14 cellular contexts compared by ENCODE assay signal in the genomic region with DNA sequence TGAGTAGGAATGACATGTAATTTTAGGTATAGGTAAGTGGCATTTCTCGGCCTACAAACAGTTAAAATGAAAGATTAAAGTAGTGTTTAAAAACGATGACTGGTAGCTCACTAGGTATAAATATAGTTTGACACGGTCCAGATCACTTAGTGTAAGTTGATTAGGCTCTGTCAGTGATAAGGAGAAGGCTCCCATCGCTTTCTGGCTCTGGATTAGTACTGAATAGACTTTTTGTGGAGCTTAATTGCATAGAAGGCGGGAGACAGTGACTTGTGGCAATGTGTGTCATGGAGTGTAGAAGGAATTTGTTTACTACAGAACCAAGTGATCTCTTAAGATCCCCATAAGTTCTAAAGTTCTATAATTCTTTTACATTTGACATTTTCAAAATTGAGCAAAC. TPM values are rescaled to one million over a fixed set of nuclear protein-coding genes. Genes with fewer than 3 reads are reported as not detected.
A peak's percentile ranks its signal among the peaks of the same experiment; 100 is the strongest.
DNase-seq lines count a peak whose midpoint lies in the region; ATAC-seq and TF ChIP-seq lines count a peak whose summit lies in the region.
"Had no signal": no experiment of that assay in that cellular context is flagged by ENCODE, and none has a peak within 500 bp of the region (broad histone marks: within the 10 kb centered on the region; RNA-seq: fewer than 3 reads in every experiment).

No MANE protein-coding gene starts in this region.

- H3K18ac ChIP-seq in H9 (ENCODE audit: insufficient read length, low read depth, low read length) = no peak overlapping the region

- H4K20me1 ChIP-seq in H9 (ENCODE audit: control insufficient read depth, insufficient read depth, insufficient read length) = no peaks in the 10 kb centered on the region

- ATAC-seq in stimulated activated effector memory CD8-positive, alpha-beta T cell treated with anti-CD3 and anti-CD28 coated beads, Interleukin-12 subunit alpha, Interleukin-12 subunit beta, amount 100 ng/mL, for 72 hours = no peak
- ATAC-seq in GM18873 (IDR thresholded peaks at IDR 0.05; ENCODE audit: low FRiP score, unreplicated experiment) = no peak

- H3K4me3 ChIP-seq in esophagus squamous epithelium = no peak overlapping the region
- no peak overlapping the region for H3K4me3 ChIP-seq in mucosa of stomach (ENCODE audit: low read length)
- H3K4me3 ChIP-seq: ovary, SK-N-MC had no signal

- peaks cover 7% of the 10 kb centered on the region; the same call in 1 of the 2 replicates for H3K79me2 ChIP-seq in H9 (ENCODE audit: insufficient read depth, low read length)

- peak overlapping the region in 3 of 4 donors; percentile 63 to 95 (median 75) for H3K27ac ChIP-seq in esophagus squamous epithelium
- H3K27ac ChIP-seq in temporal lobe (ENCODE audit: low read depth, low read length) = peak overlapping the region; percentile 60
- no peak overlapping the region for H3K27ac ChIP-seq in H9 (ENCODE audit: insufficient read length, low read depth, low read length)
- H3K27ac ChIP-seq: ovary, SK-N-MC had no signal

- intact Hi-C loops in esophagus squamous epithelium (cut with DNase I) = no loop called here

- no peak overlapping the region for H2AK5ac ChIP-seq in H9 (ENCODE audit: insufficient read length, low read length)

- H2BK15ac ChIP-seq in H9 (ENCODE audit: low read depth, low read length) = no peak overlapping the region

- H3K4me2 ChIP-seq in H9 (ENCODE audit: insufficient read depth, insufficient read length, low read length) = no peak overlapping the region

- H3K36me3 ChIP-seq in esophagus squamous epithelium (peaks cover 0 to 39% (median 0%) of the 10 kb centered on the region in 3 donors), mucosa of stomach (ENCODE audit: control insufficient read depth, insufficient read depth, low read length) (no peaks in the 10 kb centered on the region)
- H3K36me3 ChIP-seq: ovary had no signal

- 55 to 65% methylated on average over 5 of the region's 5 CpGs for WGBS in esophagus squamous epithelium, 2 donors
- WGBS in H9 (ENCODE audit: extremely low coverage, insufficient read length, low lambda C conversion rate) = no CpG with 5 or more reads among the region's 5 CpGs

- H3K4ac ChIP-seq in H9 (ENCODE audit: low read depth, low read length) = no peak overlapping the region

- TF ChIP-seq POLR2A in esophagus squamous epithelium (IDR thresholded peaks at IDR 0.05) = no peak

- H3K36me3 Mint-ChIP-seq in activated T-cell treated with anti-CD3 and anti-CD28 coated beads, Interleukin-2, amount 50 U/mL, for 24 hours (ENCODE audit: low read depth) = peaks cover 46% of the 10 kb centered on the region
- peaks cover 17 to 22% (median 21%) of the 10 kb centered on the region in 3 experiments for H3K36me3 Mint-ChIP-seq in H9 (ENCODE audit: insufficient read depth in 1 of 3, low read depth in 3 of 3)
- peaks cover 7% of the 10 kb centered on the region for H3K36me3 Mint-ChIP-seq in stimulated activated effector memory CD8-positive, alpha-beta T cell treated with anti-CD3 and anti-CD28 coated beads, Interleukin-12 subunit alpha, Interleukin-12 subunit beta, amount 100 ng/mL, for 72 hours

- H3K27me3 ChIP-seq in esophagus squamous epithelium = no peaks in the 10 kb centered on the region
- H3K27me3 ChIP-seq in mucosa of stomach (ENCODE audit: control insufficient read depth, insufficient read depth, low read length) = no peaks in the 10 kb centered on the region
- no peaks in the 10 kb centered on the region for H3K27me3 ChIP-seq in H9 (ENCODE audit: insufficient read depth, low read length)
- H3K27me3 ChIP-seq: ovary had no signal

- no peak for DNase-seq in activated T-cell treated with anti-CD3 and anti-CD28 coated beads, Interleukin-2, amount 50 U/mL, for 24 hours
- DNase-seq in activated T-cell treated with anti-CD3 and anti-CD28 coated beads, Interleukin-2, amount 50 U/mL, for 1 hour = no peak
- DNase-seq in esophagus squamous epithelium (lab: John Stamatoyannopoulos, UW) (no peak), H9 (no peak)
- DNase-seq in stimulated activated effector memory CD8-positive, alpha-beta T cell treated with anti-CD3 and anti-CD28 coated beads, Interleukin-12 subunit alpha, Interleukin-12 subunit beta, amount 100 ng/mL, for 72 hours (ENCODE audit: low spot score in 2 of 2) = no peak
- DNase-seq: activated CD4-positive, alpha-beta memory T cell treated with anti-CD3 and anti-CD28 coated beads for 36 hours; activated effector memory CD4-positive, alpha-beta T cell treated with anti-CD3 and anti-CD28 coated beads, Interleukin-2, amount 50 U/mL, for 16 hours; NCI-H1417 treated with DMSO at 0.1 percent for 48 hours; ovary; stimulated activated CD4-positive, alpha-beta T cell treated with anti-CD3 and anti-CD28 coated beads, Interleukin-12 subunit alpha, Interleukin-12 subunit beta, amount 100 ng/mL, for 4 hours had no signal

- no peak overlapping the region for H3K14ac ChIP-seq in H9 (ENCODE audit: insufficient read depth, low read length)

- no peak overlapping the region for H3K23ac ChIP-seq in H9 (ENCODE audit: insufficient read length, low read depth, low read length)

- no peak overlapping the region for H2AFZ ChIP-seq in H9 (ENCODE audit: low read length)

- H3K27me3 Mint-ChIP-seq in activated T-cell treated with anti-CD3 and anti-CD28 coated beads, Interleukin-2, amount 50 U/mL, for 24 hours = no peaks in the 10 kb centered on the region
- no peaks in the 10 kb centered on the region for H3K27me3 Mint-ChIP-seq in H9 (ENCODE audit: low read depth)
- H3K27me3 Mint-ChIP-seq: activated CD4-positive, alpha-beta memory T cell treated with anti-CD3 and anti-CD28 coated beads for 36 hours had no signal

- no peak overlapping the region for H2BK5ac ChIP-seq in H9 (ENCODE audit: insufficient read length, low read length)

- H3K9me3 Mint-ChIP-seq in activated T-cell treated with anti-CD3 and anti-CD28 coated beads, Interleukin-2, amount 50 U/mL, for 24 hours = no peaks in the 10 kb centered on the region
- peaks cover 0 to 3% of the 10 kb centered on the region in 2 experiments; a peak in 2 of 5 replicates for H3K9me3 Mint-ChIP-seq in H9
- H3K9me3 Mint-ChIP-seq in stimulated activated effector memory CD8-positive, alpha-beta T cell treated with anti-CD3 and anti-CD28 coated beads, Interleukin-12 subunit alpha, Interleukin-12 subunit beta, amount 100 ng/mL, for 72 hours = no peaks in the 10 kb centered on the region
- H3K9me3 Mint-ChIP-seq: activated CD4-positive, alpha-beta memory T cell treated with anti-CD3 and anti-CD28 coated beads for 36 hours had no signal

- TF ChIP-seq CTCF in esophagus squamous epithelium (IDR thresholded peaks at IDR 0.05) = no peak
- TF ChIP-seq CTCF in H9 (conservative IDR thresholded peaks at IDR 0.05) = no peak

- no peak overlapping the region for H2BK120ac ChIP-seq in H9 (ENCODE audit: low read depth, low read length, poor library complexity, severe bottlenecking)

- H3K56ac ChIP-seq in H9 (ENCODE audit: insufficient read length, low read depth, low read length) = no peak overlapping the region

- H4K5ac ChIP-seq in H9 (ENCODE audit: insufficient read length, low read depth, low read length) = no peak overlapping the region

- H4K91ac ChIP-seq in H9 (ENCODE audit: insufficient read length, low read depth, low read length) = no peak overlapping the region

- H3K4me1 ChIP-seq in esophagus squamous epithelium (peaks cover 5 to 90% (median 42%) of the 10 kb centered on the region in 3 donors), mucosa of stomach (ENCODE audit: control insufficient read depth, insufficient read depth, low read length) (peaks cover 69% of the 10 kb centered on the region), H9 (ENCODE audit: insufficient read depth, low read length) (no peaks in the 10 kb centered on the region)

- no peak overlapping the region for H3K4me3 Mint-ChIP-seq in activated T-cell treated with anti-CD3 and anti-CD28 coated beads, Interleukin-2, amount 50 U/mL, for 24 hours
- H3K4me3 Mint-ChIP-seq in H9 = no peak overlapping the region
- no peak overlapping the region for H3K4me3 Mint-ChIP-seq in stimulated activated effector memory CD8-positive, alpha-beta T cell treated with anti-CD3 and anti-CD28 coated beads, Interleukin-12 subunit alpha, Interleukin-12 subunit beta, amount 100 ng/mL, for 72 hours
- H3K4me3 Mint-ChIP-seq: activated CD4-positive, alpha-beta memory T cell treated with anti-CD3 and anti-CD28 coated beads for 36 hours had no signal

- peaks cover 79% of the 10 kb centered on the region for H3K4me1 Mint-ChIP-seq in activated T-cell treated with anti-CD3 and anti-CD28 coated beads, Interleukin-2, amount 50 U/mL, for 24 hours (ENCODE audit: low read depth)
- H3K4me1 Mint-ChIP-seq in H9 = peaks cover 17 to 28% of the 10 kb centered on the region in 2 experiments
- peaks cover 20% of the 10 kb centered on the region for H3K4me1 Mint-ChIP-seq in stimulated activated effector memory CD8-positive, alpha-beta T cell treated with anti-CD3 and anti-CD28 coated beads, Interleukin-12 subunit alpha, Interleukin-12 subunit beta, amount 100 ng/mL, for 72 hours

- no peaks in the 10 kb centered on the region for H3K79me1 ChIP-seq in H9 (ENCODE audit: insufficient read depth, low read depth, low read length, poor library complexity, severe bottlenecking)

- no peak overlapping the region for H2BK20ac ChIP-seq in H9 (ENCODE audit: low read depth, low read length, poor library complexity, severe bottlenecking)

- no peaks in the 10 kb centered on the region for H3K23me2 ChIP-seq in H9 (ENCODE audit: insufficient read length, low read depth, low read length, poor library complexity, severe bottlenecking)

- H3K9ac ChIP-seq in mucosa of stomach (ENCODE audit: low read length) (peak overlapping the region; percentile 61), H9 (ENCODE audit: extremely low read depth, insufficient read length, low read length) (no peak overlapping the region)

- H3K9me3 ChIP-seq in esophagus squamous epithelium (no peaks in the 10 kb centered on the region), mucosa of stomach (ENCODE audit: control insufficient read depth, low read length) (no peaks in the 10 kb centered on the region), H9 (ENCODE audit: control insufficient read depth, low read depth, low read length) (no peaks in the 10 kb centered on the region)
- H3K9me3 ChIP-seq: ovary had no signal

- H3T11ph ChIP-seq in H9 (ENCODE audit: low read length) = no peak overlapping the region

- H2BK12ac ChIP-seq in H9 (ENCODE audit: insufficient read length, low read depth, low read length) = no peak overlapping the region

- no peak overlapping the region for H4K8ac ChIP-seq in H9 (replicated peaks; ENCODE audit: insufficient read length, low read depth, low read length)

- H3K27ac Mint-ChIP-seq in activated T-cell treated with anti-CD3 and anti-CD28 coated beads, Interleukin-2, amount 50 U/mL, for 24 hours = peak overlapping the region; percentile 16
- H3K27ac Mint-ChIP-seq in H9 = no peak overlapping the region
- H3K27ac Mint-ChIP-seq in stimulated activated effector memory CD8-positive, alpha-beta T cell treated with anti-CD3 and anti-CD28 coated beads, Interleukin-12 subunit alpha, Interleukin-12 subunit beta, amount 100 ng/mL, for 72 hours = no peak overlapping the region
- H3K27ac Mint-ChIP-seq: activated CD4-positive, alpha-beta memory T cell treated with anti-CD3 and anti-CD28 coated beads for 36 hours had no signal

RNA-seq across cellular contexts. Expression of a gene that starts 6.7 kb away (rescaled TPM):
- total RNA-seq in esophagus squamous epithelium = 100 to 1,000 TPM in 2 of 4 donors, 10 to 100 TPM in 2; 70.8 to 127 (median 95.6) TPM
- total RNA-seq in temporal lobe = 62.4 TPM
- total RNA-seq in H9 (2021) = 46.9 TPM in 2 replicates

RNA-seq across cellular contexts. Expression of a gene that starts 59.1 kb away (rescaled TPM):
- 10 to 100 TPM; 26.5 to 48.4 (median 40.2) TPM for total RNA-seq in esophagus squamous epithelium
- 36.6 TPM for total RNA-seq in temporal lobe
- total RNA-seq in H9 (2021) = 51.4 and 57.4 TPM in 2 replicates
